Comparison of ENCODE assay signal across 23 cellular contexts in genomic region chr6:41153992-41154625, GRCh38. TPM values are rescaled to one million over a fixed set of nuclear protein-coding genes. Genes with fewer than 3 reads are reported as not detected.
A peak's percentile ranks its signal among the peaks of the same experiment; 100 is the strongest.
DNase-seq lines count a peak whose midpoint lies in the region; ATAC-seq and TF ChIP-seq lines count a peak whose summit lies in the region.
"Had no signal": no experiment of that assay in that cellular context is flagged by ENCODE, and none has a peak within 500 bp of the region (broad histone marks: within the 10 kb centered on the region; RNA-seq: fewer than 3 reads in every experiment).

Gene TREML1 (minus strand): TSS chr6:41154347. CDS start chr6:41154288, 59 bp downstream.

- no peak within 1 kb of the TSS for H3K27ac ChIP-seq in esophagus muscularis mucosa (replicated peaks in 1 of 4)
- H3K27ac ChIP-seq: HL-60 had no signal

- no peak for TF ChIP-seq EP300 in esophagus muscularis mucosa (IDR thresholded peaks at IDR 0.05)

- 73% methylated on average over 5 of the region's 5 CpGs for WGBS in esophagus muscularis mucosa

- peak; percentile 20 for ATAC-seq in stimulated activated effector memory CD8-positive, alpha-beta T cell treated with anti-CD3 and anti-CD28 coated beads, Interleukin-12 subunit alpha, Interleukin-12 subunit beta, amount 100 ng/mL, for 72 hours
- ATAC-seq: Right ventricle myocardium inferior had no signal

- no peak within 1 kb of the TSS for H3K4me3 ChIP-seq in esophagus muscularis mucosa
- H3K4me3 ChIP-seq: HAP-1 had no signal

- H3K4me1 Mint-ChIP-seq in stimulated activated effector memory CD8-positive, alpha-beta T cell treated with anti-CD3 and anti-CD28 coated beads, Interleukin-12 subunit alpha, Interleukin-12 subunit beta, amount 100 ng/mL, for 72 hours: no peaks in the 10 kb centered on the region

- no peaks in the 10 kb centered on the region for H3K9me3 ChIP-seq in esophagus muscularis mucosa
- H3K9me3 ChIP-seq: HAP-1 had no signal

- no peaks in the 10 kb centered on the region for H3K27me3 ChIP-seq in esophagus muscularis mucosa

- peaks cover 0 to under 1% (median 0%) of the 10 kb centered on the region in 4 donors for H3K36me3 ChIP-seq in esophagus muscularis mucosa
- H3K36me3 ChIP-seq: HAP-1 had no signal

- TF ChIP-seq CTCF in esophagus muscularis mucosa (IDR thresholded peaks at IDR 0.05): no peak

- no peaks in the 10 kb centered on the region for H3K9me3 Mint-ChIP-seq in stimulated activated effector memory CD8-positive, alpha-beta T cell treated with anti-CD3 and anti-CD28 coated beads, Interleukin-12 subunit alpha, Interleukin-12 subunit beta, amount 100 ng/mL, for 72 hours

- H3K4me1 ChIP-seq in esophagus muscularis mucosa: peaks cover 0 to 9% (median 4%) of the 10 kb centered on the region in 4 donors
- H3K4me1 ChIP-seq: HAP-1 had no signal

- H3K27ac Mint-ChIP-seq in stimulated activated effector memory CD8-positive, alpha-beta T cell treated with anti-CD3 and anti-CD28 coated beads, Interleukin-12 subunit alpha, Interleukin-12 subunit beta, amount 100 ng/mL, for 72 hours: no peak within 1 kb of the TSS
- H3K27ac Mint-ChIP-seq: IgD-negative memory B cell had no signal

- no peak within 1 kb of the TSS for H3K4me3 Mint-ChIP-seq in stimulated activated effector memory CD8-positive, alpha-beta T cell treated with anti-CD3 and anti-CD28 coated beads, Interleukin-12 subunit alpha, Interleukin-12 subunit beta, amount 100 ng/mL, for 72 hours
- H3K4me3 Mint-ChIP-seq: CD4-positive, CD25-positive, alpha-beta regulatory T cell; IgD-negative memory B cell had no signal

- peak; percentile 14 for DNase-seq in D341Med (ENCODE audit: low spot score)
- peak; percentile 76 for DNase-seq in NCI-H69 (lab: John Stamatoyannopoulos, UW)
- peak; percentile 86 for DNase-seq in esophagus muscularis mucosa (ENCODE audit: extremely low spot score)
- DNase-seq in stimulated activated effector memory CD8-positive, alpha-beta T cell treated with anti-CD3 and anti-CD28 coated beads, Interleukin-12 subunit alpha, Interleukin-12 subunit beta, amount 100 ng/mL, for 72 hours (ENCODE audit: low spot score in 2 of 2): no peak
- DNase-seq in SHP77 treated with DMSO at 0.1 percent for 48 hours (lab: John Stamatoyannopoulos, UW): no peak
- DNase-seq in mesenteric fat pad (ENCODE audit: low spot score): no peak
- DNase-seq in SW 1271 (lab: John Stamatoyannopoulos, UW): no peak
- DNase-seq: AML-193; CD4-positive, CD25-positive, alpha-beta regulatory T cell; COR-L47; EL; NCI-H1092 treated with DMSO at 0.1 percent for 48 hours; NCI-H146; NCI-H2081; NCI-H2171 treated with DMSO at 0.1 percent for 48 hours; NCI-H446; NCI-H526 treated with DMSO at 0.1 percent for 48 hours; NK-92 treated with Interleukin-12 subunit alpha and Interleukin-12 subunit beta, amount 100 ng/mL, for 24 hours had no signal

- no peaks in the 10 kb centered on the region for H3K36me3 Mint-ChIP-seq in stimulated activated effector memory CD8-positive, alpha-beta T cell treated with anti-CD3 and anti-CD28 coated beads, Interleukin-12 subunit alpha, Interleukin-12 subunit beta, amount 100 ng/mL, for 72 hours
- H3K36me3 Mint-ChIP-seq: CD4-positive, CD25-positive, alpha-beta regulatory T cell; IgD-negative memory B cell had no signal

- intact Hi-C loops in esophagus muscularis mucosa (cut with DNase I): no loop called here

- no peak for TF ChIP-seq POLR2A in esophagus muscularis mucosa (IDR thresholded peaks at IDR 0.05; ENCODE audit: low read depth)

RNA-seq across cellular contexts. Expression of gene TREML1, which starts in this region (rescaled TPM):
- total RNA-seq in esophagus muscularis mucosa: under 1 TPM in 1 of 4 donors, not detected in 3; 0.32 TPM
- 0.55 TPM for total RNA-seq in mesenteric fat pad
- total RNA-seq: HT1080, Right ventricle myocardium inferior had no signal

Comparison
In these comparisons a context has a peak if more than half of its experiments do, and no peak if none do; other contexts are left out.
1. Peak in DNase-seq in esophagus muscularis mucosa; RNA of the gene not detected or under 1 TPM.
2. DNase-seq: peak in D341Med (single experiment) and NCI-H69 (single experiment); none in stimulated activated effector memory CD8-positive, alpha-beta T cell treated with anti-CD3 and anti-CD28 coated beads, Interleukin-12 subunit alpha, Interleukin-12 subunit beta, amount 100 ng/mL, for 72 hours (0 of 2), SHP77 treated with DMSO at 0.1 percent for 48 hours (single experiment), mesenteric fat pad (single experiment) and SW 1271 (0 of 2).